ENCODE assay signal across 8 cellular contexts in the genomic region with DNA sequence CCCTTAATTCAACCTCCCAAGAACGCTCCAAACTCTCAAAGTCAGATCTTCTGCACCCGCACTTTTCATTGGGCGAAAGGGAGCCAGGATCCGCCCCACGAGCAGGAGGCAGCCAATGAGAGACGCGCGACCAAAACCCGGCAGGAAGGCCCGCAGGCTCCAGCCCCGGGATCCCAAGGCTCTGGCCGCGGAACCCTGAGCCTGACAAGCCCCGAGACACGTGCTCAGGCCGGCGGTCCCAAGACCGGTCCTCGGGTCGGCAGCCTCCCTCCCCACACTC. TPM values are rescaled to one million over a fixed set of nuclear protein-coding genes. Genes with fewer than 3 reads are reported as not detected.
DNase-seq lines count a peak whose midpoint lies in the region; ATAC-seq and TF ChIP-seq lines count a peak whose summit lies in the region.

No MANE protein-coding gene starts in this region.

- intact Hi-C loops in aorta (cut with DNase I): loop anchor here in 1 of 2 donors (5.0 kb wide), 1 partner anchor 152 kb away; a partner anchor contains a TSS

- H3K36me3 ChIP-seq in aorta (ENCODE audit: control insufficient read depth in 1 of 2, insufficient read depth in 2 of 2, low read length in 1 of 2): peaks cover 0 to 2% of the 10 kb centered on the region in 2 donors

- H3K4me3 ChIP-seq in aorta (ENCODE audit: low read length in 2 of 2): peak overlapping the region; percentile 30 to 63

- WGBS in aorta, 2 donors: 0% methylated on average over 20 of the region's 20 CpGs

- ATAC-seq in HG02798 (IDR thresholded peaks at IDR 0.05; ENCODE audit: poor library complexity, unreplicated experiment) (peak; percentile 80), aorta (ENCODE audit: low FRiP score) (peak; percentile 95)

- H3K9me3 ChIP-seq in aorta (ENCODE audit: control insufficient read depth, low read length): no peaks in the 10 kb centered on the region

- peaks cover 2% of the 10 kb centered on the region in 2 donors for H3K4me1 ChIP-seq in aorta (ENCODE audit: control insufficient read depth in 1 of 2, insufficient read depth in 2 of 2, low read length in 2 of 2)

- H3K27me3 ChIP-seq in aorta (ENCODE audit: control insufficient read depth in 1 of 2, insufficient read depth in 2 of 2, low read length in 1 of 2): no peaks in the 10 kb centered on the region

- H3K27ac ChIP-seq in aorta (ENCODE audit: low read depth in 1 of 2, low read length in 2 of 2): peak overlapping the region; percentile 47 to 77

- TF ChIP-seq POLR2A in GM15510 (IDR thresholded peaks at IDR 0.05; ENCODE audit: borderline replicate concordance, extremely low read depth, insufficient read length): peak; percentile 2

- DNase-seq in NCI-H146 treated with DMSO at 0.1 percent for 48 hours (lab: John Stamatoyannopoulos, UW; ENCODE audit: unreplicated experiment) (peak; percentile 48), T-helper 2 cell (peak; percentile 68 to 93 (median 83)), anterior cingulate cortex (lab: John Stamatoyannopoulos, UW) (peak; percentile 32 to 90 (median 78)), hepatic stellate cell (ENCODE audit: low spot score) (peak; percentile 96), renal cortical epithelial cell (ENCODE audit: low read depth) (peak; percentile 73), aorta (peak; percentile 93 to 95)

RNA-seq across cellular contexts. Expression of a gene that starts 0.4 kb away (rescaled TPM):
- 30.9 and 32.2 TPM in 2 replicates for total RNA-seq in renal cortical epithelial cell
- 10 to 100 TPM; 47.2 to 48.6 TPM for total RNA-seq in aorta
- 10 to 100 TPM; 12.6 to 70.8 TPM for polyA plus RNA-seq in aorta

RNA-seq across cellular contexts. Expression of a gene that starts 0.7 kb away (rescaled TPM):
- total RNA-seq in renal cortical epithelial cell (27.1 and 31.1 TPM in 2 replicates), aorta (10 to 100 TPM in 1 of 2 donors, 1 to 10 TPM in 1; 6.1 to 10.0 TPM)
- 10 to 100 TPM; 10.8 to 11.5 TPM for polyA plus RNA-seq in aorta

RNA-seq across cellular contexts. Expression of a gene that starts 35.3 kb away (rescaled TPM):
- total RNA-seq in renal cortical epithelial cell (0.25 TPM in 1 of 2 replicates, not detected in the other), aorta (not detected)
- under 1 TPM in 1 of 2 donors, not detected in 1; 0.10 TPM for polyA plus RNA-seq in aorta

RNA-seq across cellular contexts. Expression of a gene that starts 36.4 kb away (rescaled TPM):
- total RNA-seq in renal cortical epithelial cell: 20.1 and 48.6 TPM in 2 replicates
- 100 to 1,000 TPM in 1 of 2 donors, 10 to 100 TPM in 1; 65.9 to 128 TPM for total RNA-seq in aorta
- polyA plus RNA-seq in aorta: 100 to 1,000 TPM in 1 of 2 donors, 10 to 100 TPM in 1; 21.4 to 108 TPM

RNA-seq across cellular contexts. Expression of a gene that starts 49.3 kb away (rescaled TPM):
- total RNA-seq in renal cortical epithelial cell (16.3 and 36.5 TPM in 2 replicates), aorta (not detected)
- polyA plus RNA-seq in aorta: not detected

Comparison
In these comparisons a context has a peak if more than half of its experiments do, and no peak if none do; other contexts are left out.
1. Peak in every context shown above with its lines: DNase-seq, ATAC-seq, H3K4me3 ChIP-seq and H3K27ac ChIP-seq.